Comparison of ENCODE assay signal across 11 cellular contexts in genomic region chr3:98612996-98613517, GRCh38. TPM values are rescaled to one million over a fixed set of nuclear protein-coding genes. Genes with fewer than 3 reads are reported as not detected.
DNase-seq lines count a peak whose midpoint lies in the region; ATAC-seq, FAIRE-seq and TF ChIP-seq lines count a peak whose summit lies in the region.
"Had no signal": no experiment of that assay in that cellular context is flagged by ENCODE, and none has a peak within 500 bp of the region (broad histone marks: within the 10 kb centered on the region; RNA-seq: fewer than 3 reads in every experiment).

No MANE protein-coding gene starts in this region.

- CTCF ChIA-PET in HCT116 (lab: Charles Lee), result interaction anchor here (1.6 to 4.0 kb wide), 2 partner anchors 10 to 201 kb away, joined by 4 to 24 read pairs; no protein-coding TSS in a partner anchor
- CTCF ChIA-PET in Calu3 (lab: Charles Lee), result no interaction called here

- H2AFZ ChIP-seq in HCT116 (ENCODE audit: low read depth, low read length, poor library complexity, severe bottlenecking), result peak overlapping the region; percentile 11

- no peaks in the 10 kb centered on the region for H3K9me3 Mint-ChIP-seq in Calu3 (ENCODE audit: low read depth, unreplicated experiment)
- H3K9me3 Mint-ChIP-seq in effector memory CD8-positive, alpha-beta T cell, result no peaks in the 10 kb centered on the region

- ATAC-seq in GM18505 (IDR thresholded peaks at IDR 0.05; ENCODE audit: unreplicated experiment) (peak; percentile 77), HCT116 (peak; percentile 55), mucosa of descending colon (peak; percentile 40), HG03571 (IDR thresholded peaks at IDR 0.05; ENCODE audit: unreplicated experiment) (no peak)
- no peak for ATAC-seq in effector memory CD8-positive, alpha-beta T cell (replicated peaks)

- BruUV-seq in HCT116 (replicated peaks; lab: Mats Ljungman, UMichigan) (no TSS peak), Calu3 (replicated peaks; lab: Mats Ljungman, UMichigan) (no TSS peak)

- TF ChIP-seq POLR2A in GM18505 (IDR thresholded peaks at IDR 0.05; ENCODE audit: borderline replicate concordance, extremely low read depth, insufficient read depth, insufficient read length) (peak; percentile 30), HCT116 (IDR thresholded peaks at IDR 0.05; ENCODE audit: borderline replicate concordance, extremely low read depth, insufficient read depth, insufficient read length) (no peak)

- H3K4me3 Mint-ChIP-seq in Calu3 (ENCODE audit: low read depth, unreplicated experiment), result no peak overlapping the region
- no peak overlapping the region for H3K4me3 Mint-ChIP-seq in effector memory CD8-positive, alpha-beta T cell

- no peaks in the 10 kb centered on the region for H3K79me2 ChIP-seq in HCT116 (ENCODE audit: insufficient read depth, low read length)

- H3K9ac ChIP-seq in HCT116 (ENCODE audit: low read length), result no peak overlapping the region

- no peak overlapping the region for H3K27ac ChIP-seq in HCT116 (ENCODE audit: low read depth, low read length)
- H3K27ac ChIP-seq: vagina had no signal

- H3K27me3 ChIP-seq in HCT116 (ENCODE audit: insufficient read depth, low read length), result no peaks in the 10 kb centered on the region
- H3K27me3 ChIP-seq: vagina had no signal

- TF ChIP-seq CTCF in HCT116 (IDR thresholded peaks at IDR 0.05 in 2 of 3, conservative IDR thresholded peaks at IDR 0.05 in 1 of 3; ENCODE audit: borderline replicate concordance in 1 of 3, insufficient read depth in 1 of 3, low read depth in 2 of 3, low read length in 2 of 3) (no peak), mucosa of descending colon (IDR thresholded peaks at IDR 0.05) (no peak), Calu3 (IDR thresholded peaks at IDR 0.05; ENCODE audit: unreplicated experiment) (no peak)

- RAD21 ChIA-PET in HCT116 (lab: Charles Lee; ENCODE audit: low non-redundant PET in 1 of 2, low total read pairs in 2 of 2, uncharacterized antibody in 2 of 2, unreplicated experiment in 2 of 2), result no interaction called here

- H3K4me1 Mint-ChIP-seq in Calu3 (ENCODE audit: low read depth, unreplicated experiment), result no peaks in the 10 kb centered on the region
- H3K4me1 Mint-ChIP-seq in effector memory CD8-positive, alpha-beta T cell (ENCODE audit: low read depth in 2 of 2), result no peaks in the 10 kb centered on the region

- no peak for TF ChIP-seq RAD21 in HCT116 (IDR thresholded peaks at IDR 0.05; ENCODE audit: low read depth)

- H4K20me1 ChIP-seq in HCT116 (ENCODE audit: insufficient read depth), result no peaks in the 10 kb centered on the region

- POLR2A ChIA-PET in HCT116 (lab: Charles Lee), result no interaction called here

- no peak for DNase-seq in HCT116 (ENCODE audit: low read depth, low spot score)
- DNase-seq in HTR-8/SVneo (ENCODE audit: insufficient read length, low spot score), result no peak
- DNase-seq in mucosa of descending colon, result peak in 2 of 3 donors; percentile 19 to 27
- no peak for DNase-seq in Calu3
- no peak for DNase-seq in GM19240 (ENCODE audit: insufficient read length, low spot score)
- no peak for DNase-seq in effector memory CD8-positive, alpha-beta T cell
- DNase-seq: cortex of kidney had no signal

- H3K4me3 ChIP-seq in HCT116 (replicated peaks in 1 of 2; ENCODE audit: low read depth in 1 of 2, low read length in 2 of 2), result no peak overlapping the region
- H3K4me3 ChIP-seq in mucosa of descending colon, result no peak overlapping the region
- H3K4me3 ChIP-seq: vagina had no signal

- intact Hi-C loops in HCT116 (cut with micrococcal nuclease) (no loop called here), mucosa of descending colon (cut with DNase I, micrococcal nuclease) (no loop called here), Calu3 (cut with micrococcal nuclease; ENCODE audit: unreplicated experiment) (no loop called here)

- no peaks in the 10 kb centered on the region for H3K27me3 Mint-ChIP-seq in Calu3 (ENCODE audit: unreplicated experiment)
- peaks cover 12 to 30% of the 10 kb centered on the region in 2 donors for H3K27me3 Mint-ChIP-seq in effector memory CD8-positive, alpha-beta T cell

- FAIRE-seq in HTR-8/SVneo (lab: Jason Lieb, UNC), result peak; percentile 57
- FAIRE-seq: islet of Langerhans had no signal

- no peaks in the 10 kb centered on the region for H3K4me1 ChIP-seq in HCT116 (ENCODE audit: control insufficient read depth in 1 of 2, insufficient read depth in 2 of 2, low read length in 2 of 2)
- H3K4me1 ChIP-seq in mucosa of descending colon (ENCODE audit: low read depth), result no peaks in the 10 kb centered on the region
- H3K4me1 ChIP-seq: vagina had no signal

- H3K9me2 ChIP-seq in HCT116 (ENCODE audit: insufficient read depth), result no peaks in the 10 kb centered on the region

- no peaks in the 10 kb centered on the region for H3K36me3 Mint-ChIP-seq in Calu3 (ENCODE audit: insufficient read depth, unreplicated experiment)
- H3K36me3 Mint-ChIP-seq in effector memory CD8-positive, alpha-beta T cell (ENCODE audit: insufficient read depth), result no peaks in the 10 kb centered on the region

- no peak overlapping the region for H3K4me2 ChIP-seq in HCT116 (ENCODE audit: low read length)

- H3K9me3 ChIP-seq in HCT116 (ENCODE audit: control insufficient read depth in 1 of 2, insufficient read depth in 1 of 2, low read depth in 1 of 2, low read length in 2 of 2) (no peaks in the 10 kb centered on the region), mucosa of descending colon (no peaks in the 10 kb centered on the region)
- H3K9me3 ChIP-seq: vagina had no signal

- H3K36me3 ChIP-seq in HCT116 (ENCODE audit: control insufficient read depth in 1 of 2, insufficient read depth in 2 of 2, low read length in 2 of 2), result no peaks in the 10 kb centered on the region
- H3K36me3 ChIP-seq in mucosa of descending colon (ENCODE audit: low read depth), result no peaks in the 10 kb centered on the region
- H3K36me3 ChIP-seq: vagina had no signal

- H3K27ac Mint-ChIP-seq in Calu3 (ENCODE audit: unreplicated experiment), result no peak overlapping the region
- no peak overlapping the region for H3K27ac Mint-ChIP-seq in effector memory CD8-positive, alpha-beta T cell

TF ChIP-seq in HCT116, 20 proteins besides CTCF, POLR2A, EP300 and RAD21:
- TF ChIP-seq ZFX (IDR thresholded peaks at IDR 0.05) (no peak), SRF (IDR thresholded peaks at IDR 0.05; ENCODE audit: low read depth) (no peak)

RNA-seq across cellular contexts. Expression of gene CPOX, which starts 19.6 kb away (rescaled TPM):
- total RNA-seq in HCT116 (2021; ENCODE audit: unreplicated experiment) (353 TPM), mucosa of descending colon (10 to 100 TPM; 16.2 to 17.9 (median 17.6) TPM), Calu3 (2022) (16.8 and 19.9 TPM in 2 replicates)
- polyA plus RNA-seq in HCT116 (2012), result 117 and 129 TPM in 2 replicates

Comparison
In these comparisons a context has a peak if more than half of its experiments do, and no peak if none do; other contexts are left out.
1. ATAC-seq: peak in GM18505 (single experiment), HCT116 (single experiment) and mucosa of descending colon (single experiment); none in HG03571 (single experiment) and effector memory CD8-positive, alpha-beta T cell (single experiment).
2. DNase-seq: peak in mucosa of descending colon (2 of 3); none in HCT116 (single experiment), HTR-8/SVneo (single experiment), Calu3 (single experiment), GM19240 (single experiment) and effector memory CD8-positive, alpha-beta T cell (0 of 3).
3. RNA of gene CPOX, which starts 19.6 kb away (total RNA-seq): 353 TPM in HCT116 (single experiment); 16.8 to 19.9 TPM in Calu3 and 16.2 to 17.9 TPM in mucosa of descending colon; every median in the first group is over 10 times any median in the second.